21 cellular contexts compared by ENCODE assay signal in the genomic region with DNA sequence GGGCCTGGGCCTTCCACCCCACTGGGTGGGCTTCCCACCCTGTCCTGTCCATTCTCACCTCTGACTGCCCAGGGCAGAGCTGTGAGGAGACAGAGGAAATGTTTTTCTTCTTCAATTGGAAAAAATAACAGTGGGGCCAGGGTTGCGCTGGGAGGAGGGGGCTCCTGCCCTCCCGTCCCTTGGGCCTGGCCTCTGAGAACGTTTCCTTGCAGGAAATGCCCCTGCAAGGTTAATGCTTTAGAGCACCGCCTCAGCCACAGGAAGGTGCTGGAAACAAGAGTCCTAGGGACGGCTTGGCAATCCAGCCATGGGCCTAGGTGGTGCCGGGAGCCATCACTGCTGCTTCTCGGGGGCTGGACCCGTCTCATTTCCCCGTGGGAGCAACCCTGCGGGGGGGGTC. TPM values are rescaled to one million over a fixed set of nuclear protein-coding genes. Genes with fewer than 3 reads are reported as not detected.
DNase-seq lines count a peak whose midpoint lies in the region; ATAC-seq, FAIRE-seq and TF ChIP-seq lines count a peak whose summit lies in the region.
"Had no signal": no experiment of that assay in that cellular context is flagged by ENCODE, and none has a peak within 500 bp of the region (broad histone marks: within the 10 kb centered on the region; RNA-seq: fewer than 3 reads in every experiment).

No MANE protein-coding gene starts in this region.

- CTCF ChIA-PET in K562 (lab: Yijun Ruan, JAX; ENCODE audit: low intra/inter-chr PET ratio): no interaction called here

- no peaks in the 10 kb centered on the region for H3K27me3 ChIP-seq in BLaER1 treated with 17β-estradiol and CSF1 and Interleukin-3, amounts not matched to agents 10 nM and 100 nM
- no peaks in the 10 kb centered on the region for H3K27me3 ChIP-seq in K562 (ENCODE audit: control insufficient read depth in 2 of 2, insufficient read depth in 2 of 2, low read length in 2 of 2)
- H3K27me3 ChIP-seq in right cardiac atrium (ENCODE audit: control insufficient read depth, insufficient read depth): no peaks in the 10 kb centered on the region
- no peaks in the 10 kb centered on the region for H3K27me3 ChIP-seq in smooth muscle cell (ENCODE audit: low read depth)
- H3K27me3 ChIP-seq in ovary: no peaks in the 10 kb centered on the region

- TF ChIP-seq RAD21 in K562 (CRISPR knock-in tag; conservative IDR thresholded peaks at IDR 0.05 in 1 of 2, IDR thresholded peaks at IDR 0.05 in 1 of 2): no peak

- no peaks in the 10 kb centered on the region for H3K9me3 ChIP-seq in BLaER1 treated with 17β-estradiol and CSF1 and Interleukin-3, amounts not matched to agents 10 nM and 100 nM (replicated peaks in 1 of 11)
- H3K9me3 ChIP-seq in K562 (replicated peaks; ENCODE audit: control insufficient read depth, insufficient read depth, low read depth, low read length) (no peaks in the 10 kb centered on the region), right cardiac atrium (ENCODE audit: control insufficient read depth, low read length) (no peaks in the 10 kb centered on the region), smooth muscle cell (replicated peaks; ENCODE audit: low read depth) (no peaks in the 10 kb centered on the region), ovary (no peaks in the 10 kb centered on the region)
- H3K9me3 ChIP-seq: neutrophil, stomach had no signal

- TF ChIP-seq EP300 in K562 (IDR thresholded peaks at IDR 0.05; ENCODE audit: low read length) (no peak), ovary (IDR thresholded peaks at IDR 0.05) (no peak)

- H3F3A ChIP-seq in smooth muscle cell (ENCODE audit: low read depth): peaks cover 42% of the 10 kb centered on the region

- H3K4me1 ChIP-seq in BLaER1 treated with 17β-estradiol and CSF1 and Interleukin-3, amounts not matched to agents 10 nM and 100 nM: peaks cover 74 to 81% (median 78%) of the 10 kb centered on the region in 10 experiments
- H3K4me1 ChIP-seq in K562 (replicated peaks in 1 of 2; ENCODE audit: control insufficient read depth in 2 of 2, insufficient read depth in 2 of 2, low read length in 2 of 2): peaks cover 24 to 75% of the 10 kb centered on the region in 2 experiments; a peak in 4 of 5 replicates
- H3K4me1 ChIP-seq in right cardiac atrium (ENCODE audit: control insufficient read depth, insufficient read depth, low read length): peaks cover 18% of the 10 kb centered on the region
- peaks cover 8% of the 10 kb centered on the region for H3K4me1 ChIP-seq in smooth muscle cell (ENCODE audit: low read depth)
- H3K4me1 ChIP-seq in ovary (ENCODE audit: insufficient read depth): peaks cover 1% of the 10 kb centered on the region

- peak overlapping the region in 4 of 11 experiments; percentile 5 to 52 (median 20); a peak in 1 of 22 replicates for H3K9ac ChIP-seq in BLaER1 treated with 17β-estradiol and CSF1 and Interleukin-3, amounts not matched to agents 10 nM and 100 nM
- H3K9ac ChIP-seq in K562 (ENCODE audit: insufficient read depth in 1 of 2, low read depth in 2 of 2, low read length in 2 of 2) (peak overlapping the region in 1 of 2 experiments; percentile 81; a peak in 2 of 4 replicates), smooth muscle cell (ENCODE audit: low read depth) (no peak overlapping the region)
- H3K9ac ChIP-seq: KMS-11 had no signal

- TF ChIP-seq POLR2A in K562 (conservative IDR thresholded peaks at IDR 0.05) (no peak), ovary (IDR thresholded peaks at IDR 0.05) (no peak)

- H3K4me2 ChIP-seq in BLaER1 treated with 17β-estradiol and CSF1 and Interleukin-3, amounts not matched to agents 10 nM and 100 nM: peak overlapping the region; percentile 23 to 99 (median 89); a peak in 21 of 22 replicates
- H3K4me2 ChIP-seq in K562 (ENCODE audit: insufficient read depth, low read length) (no peak overlapping the region), smooth muscle cell (peak overlapping the region; percentile 12)
- H3K4me2 ChIP-seq: hepatocyte, KMS-11 had no signal

- in situ Hi-C loops in K562 (cut with MboI): no loop called here

- no peaks in the 10 kb centered on the region; a peak in 1 of 22 replicates for H3K36me3 ChIP-seq in BLaER1 treated with 17β-estradiol and CSF1 and Interleukin-3, amounts not matched to agents 10 nM and 100 nM
- no peaks in the 10 kb centered on the region for H3K36me3 ChIP-seq in K562 (ENCODE audit: control insufficient read depth, insufficient read depth, low read length)
- no peaks in the 10 kb centered on the region for H3K36me3 ChIP-seq in smooth muscle cell (ENCODE audit: low read depth)
- no peaks in the 10 kb centered on the region for H3K36me3 ChIP-seq in ovary
- H3K36me3 ChIP-seq: neutrophil, stomach had no signal

- ATAC-seq in K562 (no peak), right cardiac atrium (no peak)
- ATAC-seq: activated CD8-positive, alpha-beta T cell treated with anti-CD3 and anti-CD28 coated beads, Interleukin-2, amount 10 ng/mL, durations not matched to agents 7 days and 5 days had no signal

- intact Hi-C loops in K562 (cut with micrococcal nuclease): no loop called here
- intact Hi-C loops in right cardiac atrium (cut with DNase I): no loop called here
- intact Hi-C loops in ovary (cut with DNase I): no loop called here

- 83% methylated on average over 3 of the region's 10 CpGs for WGBS in K562 (ENCODE audit: insufficient coverage, low coverage, missing lambda C conversion rate)
- WGBS in right cardiac atrium: 48% methylated on average over 10 of the region's 10 CpGs
- 58% methylated on average over 10 of the region's 10 CpGs for WGBS in smooth muscle cell (ENCODE audit: low lambda C conversion rate)
- WGBS in ovary, 3 donors: 55 to 56% (median 55%) methylated on average over 10 of the region's 10 CpGs

- DNase-seq in K562 (ENCODE audit: extremely low read depth in 1 of 4, low spot score in 3 of 4): no peak
- peak in 2 of 3 donors; percentile 30 to 52 for DNase-seq in right cardiac atrium
- no peak for DNase-seq in smooth muscle cell (lab: John Stamatoyannopoulos, UW; ENCODE audit: unreplicated experiment)
- no peak for DNase-seq in ovary
- DNase-seq in T-helper 1 cell: no peak
- no peak for DNase-seq in caudate nucleus (lab: John Stamatoyannopoulos, UW)
- no peak for DNase-seq in nucleus accumbens (lab: John Stamatoyannopoulos, UW)
- DNase-seq: activated CD8-positive, alpha-beta T cell treated with anti-CD3 and anti-CD28 coated beads, Interleukin-2, amount 10 ng/mL, durations not matched to agents 7 days and 5 days; activated gamma-delta T cell treated with Interleukin-2 at 50 U/mL for 16 hours; activated T-cell treated with anti-CD3 and anti-CD28 coated beads, Interleukin-2, amount 50 U/mL, for 1 hour; MV-4-11; NCI-H1694 treated with DMSO at 0.1 percent for 48 hours; retina; stomach; T1000 had no signal

- POLR2A ChIA-PET in K562 (lab: Yijun Ruan, JAX): no interaction called here

- no peak for FAIRE-seq in K562 (lab: Jason Lieb, UNC)
- FAIRE-seq: bronchial epithelial cell, GM18507 had no signal

- H3K9me1 ChIP-seq in K562 (ENCODE audit: control insufficient read depth, insufficient read depth, low read length): no peaks in the 10 kb centered on the region

- no peak for TF ChIP-seq CTCF in K562 (IDR thresholded peaks at IDR 0.05 in 2 of 3, conservative IDR thresholded peaks at IDR 0.05 in 1 of 3; ENCODE audit: insufficient read depth in 2 of 3, low read depth in 1 of 3, low read length in 3 of 3)
- no peak for TF ChIP-seq CTCF in smooth muscle cell (IDR thresholded peaks at IDR 0.05; ENCODE audit: borderline replicate concordance, insufficient read depth, poor library complexity, severe bottlenecking)
- TF ChIP-seq CTCF in ovary (IDR thresholded peaks at IDR 0.05): no peak

- H3K4me3 ChIP-seq in BLaER1 treated with 17β-estradiol and CSF1 and Interleukin-3, amounts not matched to agents 10 nM and 100 nM: no peak overlapping the region
- H3K4me3 ChIP-seq in K562: no peak overlapping the region
- no peak overlapping the region for H3K4me3 ChIP-seq in right cardiac atrium (ENCODE audit: low read length)
- no peak overlapping the region for H3K4me3 ChIP-seq in smooth muscle cell
- no peak overlapping the region for H3K4me3 ChIP-seq in ovary
- H3K4me3 ChIP-seq: hepatocyte, stomach had no signal

- no TSS peak for BruUV-seq in K562 (replicated peaks; lab: Mats Ljungman, UMichigan)

- peaks cover 9% of the 10 kb centered on the region for H3K79me2 ChIP-seq in K562 (ENCODE audit: control insufficient read depth, insufficient read depth, low read length)
- peaks cover 10% of the 10 kb centered on the region for H3K79me2 ChIP-seq in smooth muscle cell (ENCODE audit: low read depth)

- H4K20me1 ChIP-seq in BLaER1 treated with 17β-estradiol and CSF1 and Interleukin-3, amounts not matched to agents 10 nM and 100 nM: peaks cover 7 to 12% (median 11%) of the 10 kb centered on the region in 11 experiments; a peak in 11 of 22 replicates
- no peaks in the 10 kb centered on the region for H4K20me1 ChIP-seq in K562 (replicated peaks; ENCODE audit: control insufficient read depth, insufficient read depth, low read length)
- peaks cover 6% of the 10 kb centered on the region for H4K20me1 ChIP-seq in smooth muscle cell (ENCODE audit: low read depth)

- H2AFZ ChIP-seq in K562 (ENCODE audit: low read depth, low read length) (no peak overlapping the region), smooth muscle cell (ENCODE audit: low read depth) (no peak overlapping the region)
- H2AFZ ChIP-seq: hepatocyte had no signal

- peak overlapping the region in 3 of 11 experiments; percentile 10 to 52 (median 34); a peak in 3 of 22 replicates for H3K27ac ChIP-seq in BLaER1 treated with 17β-estradiol and CSF1 and Interleukin-3, amounts not matched to agents 10 nM and 100 nM
- peak overlapping the region; percentile 35; the same call in 1 of the 3 replicates for H3K27ac ChIP-seq in K562 (ENCODE audit: extremely low read depth, low read depth, low read length)
- peak overlapping the region; percentile 29 for H3K27ac ChIP-seq in right cardiac atrium (ENCODE audit: low read length)
- H3K27ac ChIP-seq in smooth muscle cell (ENCODE audit: low read depth): peak overlapping the region; percentile 71
- H3K27ac ChIP-seq in ovary: no peak overlapping the region
- no peak overlapping the region for H3K27ac ChIP-seq in caudate nucleus (ENCODE audit: low read depth, low read length)
- H3K27ac ChIP-seq: hepatocyte, KMS-11, neutrophil had no signal

RNA-seq across cellular contexts. Expression of gene PLXND1, which starts 3.8 kb away (rescaled TPM):
- total RNA-seq in K562 (2011; cell fraction: chromatin; rRNA removed; ENCODE audit: low replicate concordance): 63.2 and 146 TPM in 2 replicates
- total RNA-seq in K562 (2011; cell fraction: nucleolus; rRNA removed): 60.7 and 67.2 TPM in 2 replicates
- 60.1 and 91.1 TPM in 2 replicates for total RNA-seq in K562 (2011; cell fraction: nucleoplasm; rRNA removed)
- total RNA-seq in K562 (2014; rRNA removed) (10.6 and 17.2 TPM in 2 replicates), K562 (2014; rRNA removed; fragmentation: Illumina TruSeq; extraction: Trizol) (8.4 and 11.2 TPM in 2 replicates), K562 (2015; rRNA removed; fragmentation: Illumina TruSeq; extraction: Trizol) (18.6 and 18.8 TPM in 2 replicates), K562 (2021) (28.1 and 28.2 TPM in 2 replicates), right cardiac atrium (100 to 1,000 TPM in 1 of 4 donors, 10 to 100 TPM in 3; 75.4 to 102 (median 84.1) TPM), smooth muscle cell (71.2 and 94.3 TPM in 2 replicates), ovary (100 to 1,000 TPM in 1 of 7 donors, 10 to 100 TPM in 6; 21.6 to 111 (median 57.1) TPM)
- polyA plus RNA-seq in K562 (2011; rRNA removed) (14.0 and 18.1 TPM in 2 replicates), K562 (2014; fragmentation: Illumina TruSeq; extraction: Trizol) (28.8 and 33.3 TPM in 2 replicates), K562 (2014; fragmentation: Nextera tagmentation; extraction: Ambion mirVana) (under 1 TPM; 0.34 to 0.70 TPM), K562 (2014; rRNA removed) (24.8 and 24.9 TPM in 2 replicates), right cardiac atrium (89.4 TPM), smooth muscle cell (75.8 and 130 TPM in 2 replicates), ovary (100 to 1,000 TPM in 1 of 2 donors, 10 to 100 TPM in 1; 55.2 to 120 TPM)
- polyA plus RNA-seq in K562 (2011; cell fraction: cytosol; rRNA removed): 16.9 and 18.1 TPM in 2 replicates
- 98.5 and 119 TPM in 2 replicates for polyA plus RNA-seq in K562 (2011; cell fraction: nucleus; rRNA removed)
- 27.6 and 28.7 TPM in 2 replicates for polyA plus RNA-seq in K562 (2012)
- polyA minus RNA-seq in K562 (2011; rRNA and poly(A)+ RNA removed): 10.0 and 13.0 TPM in 2 replicates
- polyA minus RNA-seq in K562 (2011; cell fraction: cytosol; rRNA and poly(A)+ RNA removed): 16.8 and 20.7 TPM in 2 replicates
- polyA minus RNA-seq in K562 (2011; cell fraction: nucleus; rRNA and poly(A)+ RNA removed): 24.2 and 31.4 TPM in 2 replicates

Comparison
In these comparisons a context has a peak if more than half of its experiments do, and no peak if none do; other contexts are left out.
1. H3K27ac ChIP-seq: peak in K562 (single experiment), right cardiac atrium (single experiment) and smooth muscle cell (single experiment); none in ovary (0 of 2) and caudate nucleus (single experiment).
2. DNase-seq: peak in right cardiac atrium (2 of 3); none in K562 (0 of 4), smooth muscle cell (single experiment), ovary (0 of 5), T-helper 1 cell (0 of 5), caudate nucleus (0 of 61) and nucleus accumbens (0 of 56).